In the genomic region with DNA sequence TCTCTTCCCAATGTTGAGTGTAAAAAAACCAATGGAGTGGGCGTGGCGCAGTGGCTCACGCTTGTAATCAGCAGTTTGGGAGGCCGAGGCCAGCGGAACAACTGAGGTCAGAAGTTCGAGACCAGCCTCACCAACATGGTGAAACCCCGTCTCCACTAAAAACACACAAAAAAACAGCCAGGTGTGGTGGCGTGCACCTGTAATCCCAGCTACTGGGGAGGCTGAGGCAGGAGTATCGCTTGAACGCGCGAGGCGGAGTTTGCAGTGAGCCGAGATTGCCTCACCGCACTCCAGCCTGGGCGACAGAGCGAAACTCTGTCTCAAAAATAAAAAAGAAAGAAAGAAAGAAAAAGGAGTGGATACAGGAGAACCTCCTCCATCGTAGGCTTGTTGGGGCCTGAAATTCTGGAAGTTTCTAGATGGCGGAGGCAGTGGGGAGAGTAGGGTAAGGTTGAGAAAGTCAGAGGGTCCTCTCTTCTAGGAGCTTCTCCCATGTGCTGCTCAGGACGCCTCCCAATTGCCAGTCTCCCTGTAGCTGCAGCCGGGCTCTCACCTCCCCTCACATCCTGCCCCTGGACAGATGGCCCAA, we compare ENCODE assay signal across 1 cellular context.
TF ChIP-seq lines count a peak whose summit lies in the region.

No MANE protein-coding gene starts in this region.

TF ChIP-seq in K562, 482 proteins besides CTCF, POLR2A, EP300 and RAD21 (continued from another document and continues in another):
- TF ChIP-seq BCOR (IDR thresholded peaks at IDR 0.05) (peak; percentile 92), THRAP3 (IDR thresholded peaks at IDR 0.05; ENCODE audit: borderline replicate concordance) (peak; percentile 91), KDM2B (CRISPR knock-in tag; IDR thresholded peaks at IDR 0.05) (0 out of 2 replicates have a peak, but pooled peaks have one; percentile 43), ZNF79 (CRISPR knock-in tag; IDR thresholded peaks at IDR 0.05; ENCODE audit: low read depth) (no peak), SMARCA5 (IDR thresholded peaks at IDR 0.05) (peak; percentile 93), HMG20A (CRISPR knock-in tag; conservative IDR thresholded peaks at IDR 0.05) (no peak), ELF1 (tag; IDR thresholded peaks at IDR 0.05) (peak; percentile 29; the same call in 1 of the 2 replicates), GATA2 (CRISPR knock-in tag; IDR thresholded peaks at IDR 0.05) (peak; percentile 16; the same call in 1 of the 2 replicates), ZNF668 (CRISPR knock-in tag; IDR thresholded peaks at IDR 0.05) (0 out of 2 replicates have a peak, but pooled peaks have one; percentile 35), ZNF24 (IDR thresholded peaks at IDR 0.05) (peak; percentile 69), SIN3A (IDR thresholded peaks at IDR 0.05; ENCODE audit: borderline replicate concordance in 2 of 2, control insufficient read depth in 1 of 2, low read depth in 2 of 2, low read length in 2 of 2) (0 out of 4 replicates have a peak, but pooled peaks of 1 of the 2 experiments have one; percentile 9), EHMT2 (IDR thresholded peaks at IDR 0.05) (peak; percentile 13; the same call in 1 of the 2 replicates), SREBF2 (CRISPR knock-in tag; IDR thresholded peaks at IDR 0.05) (0 out of 2 replicates have a peak, but pooled peaks have one; percentile 37), MEF2D (tag; conservative IDR thresholded peaks at IDR 0.05; ENCODE audit: low read depth) (0 out of 2 replicates have a peak, but pooled peaks have one; percentile 36), MYBL2 (IDR thresholded peaks at IDR 0.05; ENCODE audit: low read depth) (no peak), MYBL2 (CRISPR knock-in tag; IDR thresholded peaks at IDR 0.05; ENCODE audit: borderline replicate concordance) (no peak), HDAC6 (IDR thresholded peaks at IDR 0.05; ENCODE audit: low read depth, low read length) (no peak), SUPT5H (IDR thresholded peaks at IDR 0.05) (no peak), ZNF165 (CRISPR knock-in tag; IDR thresholded peaks at IDR 0.05; ENCODE audit: borderline replicate concordance) (no peak), SMAD3 (CRISPR knock-in tag; conservative IDR thresholded peaks at IDR 0.05) (no peak; the same call in 1 of the 2 replicates), SP2 (IDR thresholded peaks at IDR 0.05; ENCODE audit: extremely low read depth, low read depth, low read length, poor library complexity, severe bottlenecking) (no peak), ZNF75A (CRISPR knock-in tag; IDR thresholded peaks at IDR 0.05) (no peak), ZNF41 (CRISPR knock-in tag; conservative IDR thresholded peaks at IDR 0.05) (0 out of 2 replicates have a peak, but pooled peaks have one; percentile 17), TEAD1 (CRISPR knock-in tag; IDR thresholded peaks at IDR 0.05) (0 out of 4 replicates have a peak, but pooled peaks of 1 of the 2 experiments have one; percentile 40), CEBPB (tag; IDR thresholded peaks at IDR 0.05) (peak; percentile 78), CBX1 (IDR thresholded peaks at IDR 0.05; ENCODE audit: low read depth) (peak; percentile 89), ILF3 (IDR thresholded peaks at IDR 0.05; ENCODE audit: borderline replicate concordance) (no peak), NFE2L1 (tag; IDR thresholded peaks at IDR 0.05; ENCODE audit: borderline replicate concordance, low read depth) (no peak), GABPB1 (CRISPR knock-in tag; IDR thresholded peaks at IDR 0.05) (0 out of 2 replicates have a peak, but pooled peaks have one; percentile 17), TCF7L2 (IDR thresholded peaks at IDR 0.05; ENCODE audit: low read depth, low read length) (no peak), FOXJ2 (tag; IDR thresholded peaks at IDR 0.05) (0 out of 2 replicates have a peak, but pooled peaks have one; percentile 9), CTBP1 (IDR thresholded peaks at IDR 0.05; ENCODE audit: borderline replicate concordance) (peak; percentile 2; the same call in 1 of the 2 replicates), POLR3A (IDR thresholded peaks at IDR 0.05; ENCODE audit: borderline replicate concordance, extremely low read depth, insufficient read depth, insufficient read length) (peak; percentile 34), SNRNP70 (optimal IDR thresholded peaks at IDR 0.05; ENCODE audit: low read depth, low read length) (no peak), CC2D1A (IDR thresholded peaks at IDR 0.05) (peak; percentile 40; the same call in 1 of the 2 replicates), SMARCA4 (IDR thresholded peaks at IDR 0.05) (peak; percentile 60; the same call in 1 of the 2 replicates), ZNF764 (CRISPR knock-in tag; IDR thresholded peaks at IDR 0.05; ENCODE audit: low read depth) (0 out of 2 replicates have a peak, but pooled peaks have one; percentile 68)
- TF ChIP-seq, protein P1, sequence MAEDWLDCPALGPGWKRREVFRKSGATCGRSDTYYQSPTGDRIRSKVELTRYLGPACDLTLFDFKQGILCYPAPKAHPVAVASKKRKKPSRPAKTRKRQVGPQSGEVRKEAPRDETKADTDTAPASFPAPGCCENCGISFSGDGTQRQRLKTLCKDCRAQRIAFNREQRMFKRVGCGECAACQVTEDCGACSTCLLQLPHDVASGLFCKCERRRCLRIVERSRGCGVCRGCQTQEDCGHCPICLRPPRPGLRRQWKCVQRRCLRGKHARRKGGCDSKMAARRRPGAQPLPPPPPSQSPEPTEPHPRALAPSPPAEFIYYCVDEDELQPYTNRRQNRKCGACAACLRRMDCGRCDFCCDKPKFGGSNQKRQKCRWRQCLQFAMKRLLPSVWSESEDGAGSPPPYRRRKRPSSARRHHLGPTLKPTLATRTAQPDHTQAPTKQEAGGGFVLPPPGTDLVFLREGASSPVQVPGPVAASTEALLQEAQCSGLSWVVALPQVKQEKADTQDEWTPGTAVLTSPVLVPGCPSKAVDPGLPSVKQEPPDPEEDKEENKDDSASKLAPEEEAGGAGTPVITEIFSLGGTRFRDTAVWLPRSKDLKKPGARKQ (CRISPR knock-in tag; IDR thresholded peaks at IDR 0.05) = peak; percentile 95
- TF ChIP-seq, protein P2, sequence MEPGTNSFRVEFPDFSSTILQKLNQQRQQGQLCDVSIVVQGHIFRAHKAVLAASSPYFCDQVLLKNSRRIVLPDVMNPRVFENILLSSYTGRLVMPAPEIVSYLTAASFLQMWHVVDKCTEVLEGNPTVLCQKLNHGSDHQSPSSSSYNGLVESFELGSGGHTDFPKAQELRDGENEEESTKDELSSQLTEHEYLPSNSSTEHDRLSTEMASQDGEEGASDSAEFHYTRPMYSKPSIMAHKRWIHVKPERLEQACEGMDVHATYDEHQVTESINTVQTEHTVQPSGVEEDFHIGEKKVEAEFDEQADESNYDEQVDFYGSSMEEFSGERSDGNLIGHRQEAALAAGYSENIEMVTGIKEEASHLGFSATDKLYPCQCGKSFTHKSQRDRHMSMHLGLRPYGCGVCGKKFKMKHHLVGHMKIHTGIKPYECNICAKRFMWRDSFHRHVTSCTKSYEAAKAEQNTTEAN (CRISPR knock-in tag; IDR thresholded peaks at IDR 0.05) = peak; percentile 80; the same call in 1 of the 2 replicates
- TF ChIP-seq, protein P3, sequence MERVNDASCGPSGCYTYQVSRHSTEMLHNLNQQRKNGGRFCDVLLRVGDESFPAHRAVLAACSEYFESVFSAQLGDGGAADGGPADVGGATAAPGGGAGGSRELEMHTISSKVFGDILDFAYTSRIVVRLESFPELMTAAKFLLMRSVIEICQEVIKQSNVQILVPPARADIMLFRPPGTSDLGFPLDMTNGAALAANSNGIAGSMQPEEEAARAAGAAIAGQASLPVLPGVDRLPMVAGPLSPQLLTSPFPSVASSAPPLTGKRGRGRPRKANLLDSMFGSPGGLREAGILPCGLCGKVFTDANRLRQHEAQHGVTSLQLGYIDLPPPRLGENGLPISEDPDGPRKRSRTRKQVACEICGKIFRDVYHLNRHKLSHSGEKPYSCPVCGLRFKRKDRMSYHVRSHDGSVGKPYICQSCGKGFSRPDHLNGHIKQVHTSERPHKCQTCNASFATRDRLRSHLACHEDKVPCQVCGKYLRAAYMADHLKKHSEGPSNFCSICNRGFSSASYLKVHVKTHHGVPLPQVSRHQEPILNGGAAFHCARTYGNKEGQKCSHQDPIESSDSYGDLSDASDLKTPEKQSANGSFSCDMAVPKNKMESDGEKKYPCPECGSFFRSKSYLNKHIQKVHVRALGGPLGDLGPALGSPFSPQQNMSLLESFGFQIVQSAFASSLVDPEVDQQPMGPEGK (CRISPR knock-in tag; IDR thresholded peaks at IDR 0.05; ENCODE audit: borderline replicate concordance) = no peak
- TF ChIP-seq, protein P4, sequence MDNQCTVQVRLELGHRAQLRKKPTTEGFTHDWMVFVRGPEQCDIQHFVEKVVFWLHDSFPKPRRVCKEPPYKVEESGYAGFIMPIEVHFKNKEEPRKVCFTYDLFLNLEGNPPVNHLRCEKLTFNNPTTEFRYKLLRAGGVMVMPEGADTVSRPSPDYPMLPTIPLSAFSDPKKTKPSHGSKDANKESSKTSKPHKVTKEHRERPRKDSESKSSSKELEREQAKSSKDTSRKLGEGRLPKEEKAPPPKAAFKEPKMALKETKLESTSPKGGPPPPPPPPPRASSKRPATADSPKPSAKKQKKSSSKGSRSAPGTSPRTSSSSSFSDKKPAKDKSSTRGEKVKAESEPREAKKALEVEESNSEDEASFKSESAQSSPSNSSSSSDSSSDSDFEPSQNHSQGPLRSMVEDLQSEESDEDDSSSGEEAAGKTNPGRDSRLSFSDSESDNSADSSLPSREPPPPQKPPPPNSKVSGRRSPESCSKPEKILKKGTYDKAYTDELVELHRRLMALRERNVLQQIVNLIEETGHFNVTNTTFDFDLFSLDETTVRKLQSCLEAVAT (IDR thresholded peaks at IDR 0.05) = peak in 1 of 2 experiments; percentile 88; a peak in 1 of 4 replicates
- TF ChIP-seq, protein P5, sequence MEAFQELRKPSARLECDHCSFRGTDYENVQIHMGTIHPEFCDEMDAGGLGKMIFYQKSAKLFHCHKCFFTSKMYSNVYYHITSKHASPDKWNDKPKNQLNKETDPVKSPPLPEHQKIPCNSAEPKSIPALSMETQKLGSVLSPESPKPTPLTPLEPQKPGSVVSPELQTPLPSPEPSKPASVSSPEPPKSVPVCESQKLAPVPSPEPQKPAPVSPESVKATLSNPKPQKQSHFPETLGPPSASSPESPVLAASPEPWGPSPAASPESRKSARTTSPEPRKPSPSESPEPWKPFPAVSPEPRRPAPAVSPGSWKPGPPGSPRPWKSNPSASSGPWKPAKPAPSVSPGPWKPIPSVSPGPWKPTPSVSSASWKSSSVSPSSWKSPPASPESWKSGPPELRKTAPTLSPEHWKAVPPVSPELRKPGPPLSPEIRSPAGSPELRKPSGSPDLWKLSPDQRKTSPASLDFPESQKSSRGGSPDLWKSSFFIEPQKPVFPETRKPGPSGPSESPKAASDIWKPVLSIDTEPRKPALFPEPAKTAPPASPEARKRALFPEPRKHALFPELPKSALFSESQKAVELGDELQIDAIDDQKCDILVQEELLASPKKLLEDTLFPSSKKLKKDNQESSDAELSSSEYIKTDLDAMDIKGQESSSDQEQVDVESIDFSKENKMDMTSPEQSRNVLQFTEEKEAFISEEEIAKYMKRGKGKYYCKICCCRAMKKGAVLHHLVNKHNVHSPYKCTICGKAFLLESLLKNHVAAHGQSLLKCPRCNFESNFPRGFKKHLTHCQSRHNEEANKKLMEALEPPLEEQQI (IDR thresholded peaks at IDR 0.05) = 0 out of 2 replicates have a peak, but pooled peaks have one; percentile 44
- TF ChIP-seq, protein P6, sequence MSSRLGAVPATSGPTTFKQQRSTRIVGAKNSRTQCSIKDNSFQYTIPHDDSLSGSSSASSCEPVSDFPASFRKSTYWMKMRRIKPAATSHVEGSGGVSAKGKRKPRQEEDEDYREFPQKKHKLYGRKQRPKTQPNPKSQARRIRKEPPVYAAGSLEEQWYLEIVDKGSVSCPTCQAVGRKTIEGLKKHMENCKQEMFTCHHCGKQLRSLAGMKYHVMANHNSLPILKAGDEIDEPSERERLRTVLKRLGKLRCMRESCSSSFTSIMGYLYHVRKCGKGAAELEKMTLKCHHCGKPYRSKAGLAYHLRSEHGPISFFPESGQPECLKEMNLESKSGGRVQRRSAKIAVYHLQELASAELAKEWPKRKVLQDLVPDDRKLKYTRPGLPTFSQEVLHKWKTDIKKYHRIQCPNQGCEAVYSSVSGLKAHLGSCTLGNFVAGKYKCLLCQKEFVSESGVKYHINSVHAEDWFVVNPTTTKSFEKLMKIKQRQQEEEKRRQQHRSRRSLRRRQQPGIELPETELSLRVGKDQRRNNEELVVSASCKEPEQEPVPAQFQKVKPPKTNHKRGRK (tag; IDR thresholded peaks at IDR 0.05) = peak; percentile 56; the same call in 1 of the 2 replicates
